In genomic region chr21:21434944-21435343, GRCh38 we compare ENCODE assay signal across 16 cellular contexts.
DNase-seq lines count a peak whose midpoint lies in the region; ATAC-seq and TF ChIP-seq lines count a peak whose summit lies in the region.
"Had no signal": no experiment of that assay in that cellular context is flagged by ENCODE, and none has a peak within 500 bp of the region (broad histone marks: within the 10 kb centered on the region; RNA-seq: fewer than 3 reads in every experiment).

No MANE protein-coding gene starts in this region.

- H3K4ac ChIP-seq in neuronal stem cell (ENCODE audit: low read length), result no peak overlapping the region
- H3K4ac ChIP-seq in mesenchymal stem cell (ENCODE audit: low read depth in 1 of 2, low read length in 2 of 2), result no peak overlapping the region

- H3K4me1 Mint-ChIP-seq in GM23338, result no peaks in the 10 kb centered on the region
- H3K4me1 Mint-ChIP-seq: CD4-positive, alpha-beta memory T cell had no signal

- WGBS in neuronal stem cell (ENCODE audit: extremely low coverage in 2 of 2, insufficient read length in 2 of 2, insufficient replicate concordance in 1 of 2), 2 donors, result no CpG with 5 or more reads among the region's 1 CpG
- WGBS in mesenchymal stem cell, result 92% methylated on average over 1 of the region's 1 CpG

- H4K20me1 ChIP-seq in GM23338 (replicated peaks; ENCODE audit: insufficient read depth), result no peaks in the 10 kb centered on the region

- no peaks in the 10 kb centered on the region for H3K36me3 ChIP-seq in GM23338 (ENCODE audit: insufficient read depth)
- H3K36me3 ChIP-seq in neuronal stem cell (replicated peaks in 1 of 2; ENCODE audit: control insufficient read depth in 2 of 2, insufficient read depth in 2 of 2, low read length in 2 of 2), result no peaks in the 10 kb centered on the region
- no peaks in the 10 kb centered on the region for H3K36me3 ChIP-seq in mesenchymal stem cell (ENCODE audit: control insufficient read depth in 1 of 2, insufficient read depth in 2 of 2, low read depth in 1 of 2, low read length in 2 of 2)

- no peaks in the 10 kb centered on the region for H3F3A ChIP-seq in GM23338 (replicated peaks; ENCODE audit: low read depth)

- no peaks in the 10 kb centered on the region for H3K9me3 ChIP-seq in neuronal stem cell (replicated peaks in 1 of 2; ENCODE audit: control insufficient read depth in 2 of 2, insufficient read depth in 1 of 2, low read depth in 1 of 2, low read length in 2 of 2)
- no peaks in the 10 kb centered on the region for H3K9me3 ChIP-seq in mesenchymal stem cell (ENCODE audit: control insufficient read depth, low read length)

- no peak overlapping the region for H3K4me3 Mint-ChIP-seq in GM23338
- H3K4me3 Mint-ChIP-seq: CD4-positive, alpha-beta memory T cell had no signal

- H3K4me1 ChIP-seq in GM23338 (ENCODE audit: insufficient read depth), result no peaks in the 10 kb centered on the region
- H3K4me1 ChIP-seq in neuronal stem cell (ENCODE audit: control insufficient read depth in 2 of 2, insufficient read depth in 1 of 2, low read depth in 1 of 2, low read length in 2 of 2), result no peaks in the 10 kb centered on the region
- H3K4me1 ChIP-seq in mesenchymal stem cell (ENCODE audit: control insufficient read depth, insufficient read depth, low read depth, low read length), result no peaks in the 10 kb centered on the region

- no peaks in the 10 kb centered on the region for H3K79me2 ChIP-seq in GM23338 (replicated peaks; ENCODE audit: insufficient read depth)

- H3K27ac ChIP-seq in GM23338 (ENCODE audit: low read depth), result no peak overlapping the region
- H3K27ac ChIP-seq in neuronal stem cell (replicated peaks; ENCODE audit: low read length), result no peak overlapping the region
- H3K27ac ChIP-seq in mesenchymal stem cell (ENCODE audit: low read length, poor library complexity, severe bottlenecking), result no peak overlapping the region

- ATAC-seq in GM23338, result no peak

- no peak overlapping the region for H2BK12ac ChIP-seq in neuronal stem cell (ENCODE audit: low read length)
- H2BK12ac ChIP-seq in mesenchymal stem cell (ENCODE audit: low read length in 2 of 2), result no peak overlapping the region

- H3K4me3 ChIP-seq in GM23338 (no peak overlapping the region), neuronal stem cell (ENCODE audit: low read length in 2 of 2) (no peak overlapping the region), mesenchymal stem cell (ENCODE audit: insufficient read depth in 1 of 2, low read depth in 1 of 2, low read length in 2 of 2) (no peak overlapping the region)

- H2BK15ac ChIP-seq in neuronal stem cell (ENCODE audit: low read length) (no peak overlapping the region), mesenchymal stem cell (ENCODE audit: low read depth, poor library complexity, severe bottlenecking) (no peak overlapping the region)

- DNase-seq in GM23338 (ENCODE audit: low spot score) (no peak), OCI-M1 (lab: John Stamatoyannopoulos, UW) (peak; percentile 1), neuronal stem cell (ENCODE audit: low spot score) (no peak), mesenchymal stem cell (no peak), SKM-1 treated with dmso at 0.1 percent for 144 hours (lab: John Stamatoyannopoulos, UW; ENCODE audit: unreplicated experiment) (no peak)
- DNase-seq in activated CD4-positive, alpha-beta T cell treated with anti-CD3 and anti-CD28 coated beads for 4 hours, result no peak
- DNase-seq: C1 segment of cervical spinal cord; Calu3; CD4-positive, alpha-beta memory T cell; COR-L47; DMS53; DMS79 treated with DMSO at 0.1 percent for 48 hours; GF-D8; GOT3; H7; HCEC 1CT had no signal

- H3K9ac ChIP-seq in neuronal stem cell (ENCODE audit: low read depth, low read length, poor library complexity) (no peak overlapping the region), mesenchymal stem cell (ENCODE audit: low read length) (no peak overlapping the region)

- no peak for TF ChIP-seq CTCF in GM23338 (conservative IDR thresholded peaks at IDR 0.05; ENCODE audit: low read depth in 2 of 2)

- H3K14ac ChIP-seq in neuronal stem cell (ENCODE audit: low read length) (no peak overlapping the region), mesenchymal stem cell (ENCODE audit: low read length in 2 of 2) (no peak overlapping the region)

- H3K79me1 ChIP-seq in neuronal stem cell (ENCODE audit: low read depth, low read length), result no peaks in the 10 kb centered on the region
- no peaks in the 10 kb centered on the region for H3K79me1 ChIP-seq in mesenchymal stem cell (replicated peaks; ENCODE audit: low read length, poor library complexity, severe bottlenecking)

- no peak overlapping the region for H3K27ac Mint-ChIP-seq in GM23338
- H3K27ac Mint-ChIP-seq: CD4-positive, alpha-beta memory T cell had no signal

- H2BK5ac ChIP-seq in neuronal stem cell (ENCODE audit: low read length) (no peak overlapping the region), mesenchymal stem cell (ENCODE audit: low read depth, low read length, poor library complexity, severe bottlenecking) (no peak overlapping the region)

- H3K4me2 ChIP-seq in GM23338 (no peak overlapping the region), neuronal stem cell (ENCODE audit: insufficient read depth, low read length, poor library complexity, severe bottlenecking) (no peak overlapping the region), mesenchymal stem cell (ENCODE audit: low read length, poor library complexity, severe bottlenecking) (no peak overlapping the region)

- H3K23ac ChIP-seq in neuronal stem cell (ENCODE audit: low read depth, low read length, poor library complexity) (no peak overlapping the region), mesenchymal stem cell (ENCODE audit: low read length in 2 of 2) (no peak overlapping the region)

- H4K91ac ChIP-seq in neuronal stem cell (ENCODE audit: low read depth, low read length, poor library complexity) (no peak overlapping the region), mesenchymal stem cell (ENCODE audit: low read length) (no peak overlapping the region)

- H2BK120ac ChIP-seq in neuronal stem cell (ENCODE audit: low read depth, low read length) (no peak overlapping the region), mesenchymal stem cell (ENCODE audit: low read depth, low read length) (no peak overlapping the region)

- peaks cover 2% of the 10 kb centered on the region for H3K27me3 Mint-ChIP-seq in GM23338 (ENCODE audit: insufficient read depth, low read depth, poor library complexity)
- H3K27me3 Mint-ChIP-seq: CD4-positive, alpha-beta memory T cell had no signal

- no peaks in the 10 kb centered on the region for H3K36me3 Mint-ChIP-seq in GM23338 (ENCODE audit: low read depth)
- H3K36me3 Mint-ChIP-seq: CD4-positive, alpha-beta memory T cell had no signal

- H2AFZ ChIP-seq in GM23338 (peak overlapping the region; percentile 63; the same call in 1 of the 2 replicates), neuronal stem cell (ENCODE audit: low read length) (peak overlapping the region; percentile 44), mesenchymal stem cell (ENCODE audit: low read depth, low read length) (no peak overlapping the region)

- H3K18ac ChIP-seq in neuronal stem cell (ENCODE audit: low read length) (no peak overlapping the region), mesenchymal stem cell (ENCODE audit: low read depth in 1 of 2, low read length in 2 of 2) (no peak overlapping the region)

- no peaks in the 10 kb centered on the region for H3K27me3 ChIP-seq in GM23338 (ENCODE audit: insufficient read depth)
- H3K27me3 ChIP-seq in neuronal stem cell (ENCODE audit: control insufficient read depth in 3 of 3, insufficient read depth in 3 of 3, low read depth in 1 of 3, low read length in 3 of 3), result no peaks in the 10 kb centered on the region
- H3K27me3 ChIP-seq in mesenchymal stem cell (ENCODE audit: control insufficient read depth in 1 of 2, insufficient read depth in 1 of 2, low read length in 2 of 2), result no peaks in the 10 kb centered on the region

- H2AK5ac ChIP-seq in neuronal stem cell (ENCODE audit: low read depth, low read length) (no peak overlapping the region), mesenchymal stem cell (ENCODE audit: low read length, severe bottlenecking) (no peak overlapping the region)

- no peaks in the 10 kb centered on the region for H3K9me2 ChIP-seq in GM23338 (ENCODE audit: insufficient read depth)

- H4K8ac ChIP-seq in neuronal stem cell (ENCODE audit: low read depth, low read length), result no peak overlapping the region
- no peak overlapping the region for H4K8ac ChIP-seq in mesenchymal stem cell (ENCODE audit: low read length)

- H3K9me3 Mint-ChIP-seq in GM23338, result no peaks in the 10 kb centered on the region

TF ChIP-seq in GM23338, 12 proteins besides CTCF, POLR2A, EP300 and RAD21 (continues in another document):
- TF ChIP-seq ZNF331 (CRISPR knock-in tag; IDR thresholded peaks at IDR 0.05; ENCODE audit: low read depth) (no peak), EZH2 (IDR thresholded peaks at IDR 0.05; ENCODE audit: low read depth, unreplicated experiment) (no peak), JUNB (IDR thresholded peaks at IDR 0.05; ENCODE audit: unreplicated experiment) (no peak), STAT1 (IDR thresholded peaks at IDR 0.05; ENCODE audit: unreplicated experiment) (no peak)
